In genomic region chr18:58562146-58562998, GRCh38 we compare ENCODE assay signal across 16 cellular contexts.
DNase-seq lines count a peak whose midpoint lies in the region; ATAC-seq and TF ChIP-seq lines count a peak whose summit lies in the region.
"Had no signal": no experiment of that assay in that cellular context is flagged by ENCODE, and none has a peak within 500 bp of the region (broad histone marks: within the 10 kb centered on the region; RNA-seq: fewer than 3 reads in every experiment).

No MANE protein-coding gene starts in this region.

- 0 out of 2 replicates have a peak overlapping the region, but pooled peaks have one; percentile 1 for H3K4me3 ChIP-seq in OCI-LY3 (ENCODE audit: low read length)
- H3K4me3 ChIP-seq: upper lobe of left lung had no signal

- H3K4me2 ChIP-seq in OCI-LY3 (ENCODE audit: low read length): peak overlapping the region; percentile 41

- no peaks in the 10 kb centered on the region for H4K20me1 ChIP-seq in OCI-LY3 (ENCODE audit: insufficient read depth, low read length)

- peaks cover 11% of the 10 kb centered on the region; the same call in 1 of the 2 replicates for H3K9me3 ChIP-seq in OCI-LY3 (ENCODE audit: insufficient read depth, low read length)
- H3K9me3 ChIP-seq: upper lobe of left lung had no signal

- no peak for DNase-seq in stimulated activated naive CD8-positive, alpha-beta T cell treated with anti-CD3 and anti-CD28 coated beads, Interleukin-15, Interleukin-2, amounts not matched to agents 100 U/mL and 50 U/mL, for 24 hours
- no peak for DNase-seq in NCI-H2029 (lab: John Stamatoyannopoulos, UW)
- DNase-seq in H4 (ENCODE audit: low spot score): no peak
- no peak for DNase-seq in activated CD8-positive, alpha-beta memory T cell treated with anti-CD3 and anti-CD28 coated beads, Interleukin-2, amount 10 ng/mL, durations not matched to agents 7 days and 5 days
- DNase-seq: activated CD8-positive, alpha-beta memory T cell treated with anti-CD3 and anti-CD28 coated beads for 24 hours; caudate nucleus; left colon; NCI-H1930; Right ventricle myocardium superior; T1000; upper lobe of left lung had no signal

- H3K79me2 ChIP-seq in OCI-LY3 (ENCODE audit: low read length): no peaks in the 10 kb centered on the region

- H3K27ac Mint-ChIP-seq in stimulated activated naive CD8-positive, alpha-beta T cell treated with anti-CD3 and anti-CD28 coated beads, Interleukin-15, Interleukin-2, amounts not matched to agents 100 ng/mL and 50 ng/mL, for 24 hours: peak overlapping the region; percentile 10
- no peak overlapping the region for H3K27ac Mint-ChIP-seq in activated CD8-positive, alpha-beta memory T cell treated with anti-CD3 and anti-CD28 coated beads, Interleukin-2, amount 10 ng/mL, durations not matched to agents 7 days and 5 days
- H3K27ac Mint-ChIP-seq: activated naive CD4-positive, alpha-beta T cell treated with anti-CD3 and anti-CD28 coated beads, Interleukin-2, amount 50 U/mL, for 24 hours had no signal

- peaks cover 10% of the 10 kb centered on the region for H3K36me3 ChIP-seq in OCI-LY3 (replicated peaks; ENCODE audit: low read depth, low read length)
- H3K36me3 ChIP-seq: upper lobe of left lung had no signal

- no peak for TF ChIP-seq CTCF in OCI-LY3 (IDR thresholded peaks at IDR 0.05; ENCODE audit: low read depth, low read length)

- no peaks in the 10 kb centered on the region for H3K27me3 Mint-ChIP-seq in stimulated activated naive CD8-positive, alpha-beta T cell treated with anti-CD3 and anti-CD28 coated beads, Interleukin-15, Interleukin-2, amounts not matched to agents 100 ng/mL and 50 ng/mL, for 24 hours
- no peaks in the 10 kb centered on the region for H3K27me3 Mint-ChIP-seq in activated CD8-positive, alpha-beta memory T cell treated with anti-CD3 and anti-CD28 coated beads, Interleukin-2, amount 10 ng/mL, durations not matched to agents 7 days and 5 days
- H3K27me3 Mint-ChIP-seq: activated naive CD4-positive, alpha-beta T cell treated with anti-CD3 and anti-CD28 coated beads, Interleukin-2, amount 50 U/mL, for 24 hours had no signal

- no peak overlapping the region for H3K4me3 Mint-ChIP-seq in stimulated activated naive CD8-positive, alpha-beta T cell treated with anti-CD3 and anti-CD28 coated beads, Interleukin-15, Interleukin-2, amounts not matched to agents 100 ng/mL and 50 ng/mL, for 24 hours
- no peak overlapping the region for H3K4me3 Mint-ChIP-seq in activated CD8-positive, alpha-beta memory T cell treated with anti-CD3 and anti-CD28 coated beads, Interleukin-2, amount 10 ng/mL, durations not matched to agents 7 days and 5 days
- H3K4me3 Mint-ChIP-seq: activated naive CD4-positive, alpha-beta T cell treated with anti-CD3 and anti-CD28 coated beads, Interleukin-2, amount 50 U/mL, for 24 hours had no signal

- peak overlapping the region; percentile 1; the same call in 1 of the 2 replicates for H3K9ac ChIP-seq in OCI-LY3 (ENCODE audit: low read length)

- ATAC-seq in stimulated activated naive CD8-positive, alpha-beta T cell treated with anti-CD3 and anti-CD28 coated beads, Interleukin-15, Interleukin-2, amounts not matched to agents 100 U/mL and 50 U/mL, for 24 hours: no peak
- ATAC-seq in HG02885 (IDR thresholded peaks at IDR 0.05; ENCODE audit: poor library complexity, unreplicated experiment): peak; percentile 36
- no peak for ATAC-seq in activated CD8-positive, alpha-beta memory T cell treated with anti-CD3 and anti-CD28 coated beads, Interleukin-2, amount 10 ng/mL, durations not matched to agents 7 days and 5 days
- no peak for ATAC-seq in HG03025 (IDR thresholded peaks at IDR 0.05; ENCODE audit: low FRiP score, unreplicated experiment)
- ATAC-seq: left colon had no signal

- no peaks in the 10 kb centered on the region for H3K36me3 Mint-ChIP-seq in stimulated activated naive CD8-positive, alpha-beta T cell treated with anti-CD3 and anti-CD28 coated beads, Interleukin-15, Interleukin-2, amounts not matched to agents 100 ng/mL and 50 ng/mL, for 24 hours (ENCODE audit: low read depth)
- no peaks in the 10 kb centered on the region for H3K36me3 Mint-ChIP-seq in activated CD8-positive, alpha-beta memory T cell treated with anti-CD3 and anti-CD28 coated beads, Interleukin-2, amount 10 ng/mL, durations not matched to agents 7 days and 5 days

- H3K9me3 Mint-ChIP-seq in stimulated activated naive CD8-positive, alpha-beta T cell treated with anti-CD3 and anti-CD28 coated beads, Interleukin-15, Interleukin-2, amounts not matched to agents 100 ng/mL and 50 ng/mL, for 24 hours: peaks cover 7% of the 10 kb centered on the region
- peaks cover 2% of the 10 kb centered on the region for H3K9me3 Mint-ChIP-seq in activated CD8-positive, alpha-beta memory T cell treated with anti-CD3 and anti-CD28 coated beads, Interleukin-2, amount 10 ng/mL, durations not matched to agents 7 days and 5 days (ENCODE audit: low read depth)
- H3K9me3 Mint-ChIP-seq: activated naive CD4-positive, alpha-beta T cell treated with anti-CD3 and anti-CD28 coated beads, Interleukin-2, amount 50 U/mL, for 24 hours had no signal

- peak overlapping the region; percentile 50 for H3K27ac ChIP-seq in OCI-LY3 (ENCODE audit: low read length)
- H3K27ac ChIP-seq: upper lobe of left lung had no signal

- H2AFZ ChIP-seq in OCI-LY3 (ENCODE audit: low read depth, low read length): peak overlapping the region; percentile 47

- peaks cover 46% of the 10 kb centered on the region for H3K4me1 Mint-ChIP-seq in stimulated activated naive CD8-positive, alpha-beta T cell treated with anti-CD3 and anti-CD28 coated beads, Interleukin-15, Interleukin-2, amounts not matched to agents 100 ng/mL and 50 ng/mL, for 24 hours (ENCODE audit: low read depth)
- H3K4me1 Mint-ChIP-seq in activated CD8-positive, alpha-beta memory T cell treated with anti-CD3 and anti-CD28 coated beads, Interleukin-2, amount 10 ng/mL, durations not matched to agents 7 days and 5 days: peaks cover 12% of the 10 kb centered on the region

- CTCF ChIA-PET in activated CD8-positive, alpha-beta memory T cell treated with anti-CD3 and anti-CD28 coated beads, Interleukin-2, amount 10 ng/mL, durations not matched to agents 7 days and 5 days (lab: Charles Lee): interaction anchor here (1.3 to 1.7 kb wide), 2 partner anchors 35 to 207 kb away, joined by 4 to 5 read pairs; no protein-coding TSS in a partner anchor

- H3K4me1 ChIP-seq in OCI-LY3 (ENCODE audit: low read length): peaks cover 68% of the 10 kb centered on the region
- H3K4me1 ChIP-seq: upper lobe of left lung had no signal

- H3K27me3 ChIP-seq in OCI-LY3 (ENCODE audit: low read depth, low read length): no peaks in the 10 kb centered on the region
- H3K27me3 ChIP-seq: upper lobe of left lung had no signal
